In the genomic region with DNA sequence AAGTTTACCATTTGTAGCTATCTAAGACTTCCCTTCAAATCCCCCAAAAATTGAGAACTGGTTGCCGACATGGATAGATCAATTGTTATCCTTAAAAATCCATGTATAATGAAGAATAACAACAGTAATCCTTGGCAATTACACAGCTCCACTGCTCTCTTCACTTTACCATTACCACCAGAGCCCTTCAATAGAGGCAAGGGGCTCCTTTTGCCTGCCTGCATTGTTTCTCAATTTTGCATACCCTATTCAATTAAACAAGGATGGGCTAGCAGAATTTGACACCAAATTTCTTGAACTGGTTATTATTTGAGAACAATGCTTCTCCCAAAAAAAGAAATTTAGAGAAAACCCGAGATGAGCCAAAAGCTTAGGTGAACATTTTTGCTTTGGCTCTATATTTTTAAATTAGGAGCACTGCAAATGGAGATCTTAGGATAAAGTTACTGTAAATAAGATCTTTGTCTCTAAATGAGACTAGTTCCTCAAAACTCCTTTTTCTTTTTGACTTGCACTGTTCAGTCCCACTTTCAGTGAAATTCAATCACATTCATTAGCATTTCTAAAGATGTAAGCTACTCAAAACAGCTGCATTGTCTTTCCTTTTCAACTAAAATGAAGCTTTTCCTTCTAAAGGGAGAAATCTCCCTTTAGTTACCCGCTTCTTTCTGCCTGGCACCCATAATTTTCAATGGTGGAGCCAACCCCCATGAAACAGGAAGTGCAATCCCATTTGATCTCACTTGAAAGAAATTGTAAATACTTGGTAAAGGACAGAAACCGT, we compare ENCODE assay signal across 20 cellular contexts.
"Had no signal": no experiment of that assay in that cellular context is flagged by ENCODE, and none has a peak within 500 bp of the region (broad histone marks: within the 10 kb centered on the region; RNA-seq: fewer than 3 reads in every experiment).

No MANE protein-coding gene starts in this region.

- H3K27ac ChIP-seq: heart right ventricle, right atrium auricular region, sigmoid colon, skin epidermis, testis, tibial nerve had no signal

- DNase-seq: effector memory CD4-positive, alpha-beta T cell; heart right ventricle; kidney; left cardiac atrium; left ventricle myocardium superior; mesenchymal stem cell; midbrain; posterior cingulate gyrus; sigmoid colon; stimulated activated CD4-positive, alpha-beta T cell treated with anti-CD3 and anti-CD28 coated beads, Interleukin-2, amount 100 ng/mL, for 24 hours; stimulated activated CD4-positive, alpha-beta T cell treated with anti-CD3 and anti-CD28 coated beads, Interleukin-4, amount 100 ng/mL, for 4 hours; stimulated activated naive B cell treated with anti-CD40 and anti-IgM and Interleukin-4, amounts not matched to agents 10 μg/mL and 1 μg/mL and 100 μg/mL, for 72 hours; stimulated activated naive CD8-positive, alpha-beta T cell treated with anti-CD3 and anti-CD28 coated beads, Interleukin-15, amount 100 ng/mL, for 72 hours; testis had no signal

- H3K4me3 Mint-ChIP-seq: natural killer cell treated with Interleukin-12 subunit alpha and Interleukin-12 subunit beta and Interleukin-15 and Interleukin-18, amount 100 ng/mL, for 72 hours; stimulated activated naive B cell treated with anti-CD40 and anti-IgM and Interleukin-4, amounts not matched to agents 10 μg/mL and 1 μg/mL and 100 μg/mL, for 72 hours; stimulated activated naive CD8-positive, alpha-beta T cell treated with anti-CD3 and anti-CD28 coated beads, Interleukin-15, amount 100 ng/mL, for 72 hours had no signal

- H3K4me3 ChIP-seq: heart right ventricle, lung, right atrium auricular region, sigmoid colon, skin epidermis, testis, tibial nerve had no signal

- H3K27ac Mint-ChIP-seq: natural killer cell treated with Interleukin-12 subunit alpha and Interleukin-12 subunit beta and Interleukin-15 and Interleukin-18, amount 100 ng/mL, for 72 hours; stimulated activated naive B cell treated with anti-CD40 and anti-IgM and Interleukin-4, amounts not matched to agents 10 μg/mL and 1 μg/mL and 100 μg/mL, for 72 hours; stimulated activated naive CD8-positive, alpha-beta T cell treated with anti-CD3 and anti-CD28 coated beads, Interleukin-15, amount 100 ng/mL, for 72 hours had no signal

- H3K27me3 Mint-ChIP-seq: natural killer cell treated with Interleukin-12 subunit alpha and Interleukin-12 subunit beta and Interleukin-15 and Interleukin-18, amount 100 ng/mL, for 72 hours; stimulated activated naive B cell treated with anti-CD40 and anti-IgM and Interleukin-4, amounts not matched to agents 10 μg/mL and 1 μg/mL and 100 μg/mL, for 72 hours; stimulated activated naive CD8-positive, alpha-beta T cell treated with anti-CD3 and anti-CD28 coated beads, Interleukin-15, amount 100 ng/mL, for 72 hours had no signal

- H3K9me3 Mint-ChIP-seq: stimulated activated naive B cell treated with anti-CD40 and anti-IgM and Interleukin-4, amounts not matched to agents 10 μg/mL and 1 μg/mL and 100 μg/mL, for 72 hours; stimulated activated naive CD8-positive, alpha-beta T cell treated with anti-CD3 and anti-CD28 coated beads, Interleukin-15, amount 100 ng/mL, for 72 hours had no signal

- ATAC-seq: esophagus mucosa; heart right ventricle; left cardiac atrium; left ventricle myocardium superior; natural killer cell treated with Interleukin-12 subunit alpha and Interleukin-12 subunit beta and Interleukin-15 and Interleukin-18, amount 100 ng/mL, for 72 hours; stimulated activated naive B cell treated with anti-CD40 and anti-IgM and Interleukin-4, amounts not matched to agents 10 μg/mL and 1 μg/mL and 100 μg/mL, for 72 hours; stimulated activated naive CD8-positive, alpha-beta T cell treated with anti-CD3 and anti-CD28 coated beads, Interleukin-15, amount 100 ng/mL, for 72 hours had no signal

- H3K4me1 Mint-ChIP-seq: stimulated activated naive B cell treated with anti-CD40 and anti-IgM and Interleukin-4, amounts not matched to agents 10 μg/mL and 1 μg/mL and 100 μg/mL, for 72 hours; stimulated activated naive CD8-positive, alpha-beta T cell treated with anti-CD3 and anti-CD28 coated beads, Interleukin-15, amount 100 ng/mL, for 72 hours had no signal

- H3K27me3 ChIP-seq: right atrium auricular region, sigmoid colon, testis, tibial nerve had no signal

- H3K36me3 ChIP-seq: heart right ventricle, right atrium auricular region, sigmoid colon, tibial nerve had no signal

- H3K36me3 Mint-ChIP-seq: natural killer cell treated with Interleukin-12 subunit alpha and Interleukin-12 subunit beta and Interleukin-15 and Interleukin-18, amount 100 ng/mL, for 72 hours; stimulated activated naive B cell treated with anti-CD40 and anti-IgM and Interleukin-4, amounts not matched to agents 10 μg/mL and 1 μg/mL and 100 μg/mL, for 72 hours had no signal

- H3K9me3 ChIP-seq: heart right ventricle, right atrium auricular region, sigmoid colon, testis, tibial nerve had no signal

- H3K4me1 ChIP-seq: right atrium auricular region, sigmoid colon, testis, tibial nerve had no signal
